In genomic region chr11:57092028-57092698, GRCh38 we compare ENCODE assay signal across 27 cellular contexts.
DNase-seq lines count a peak whose midpoint lies in the region; ATAC-seq, FAIRE-seq and TF ChIP-seq lines count a peak whose summit lies in the region.
"Had no signal": no experiment of that assay in that cellular context is flagged by ENCODE, and none has a peak within 500 bp of the region (broad histone marks: within the 10 kb centered on the region; RNA-seq: fewer than 3 reads in every experiment).

No MANE protein-coding gene starts in this region.

- peaks cover 0 to 11% (median 2%) of the 10 kb centered on the region in 4 donors for H3K27me3 ChIP-seq in liver (ENCODE audit: control insufficient read depth in 4 of 4, insufficient read depth in 4 of 4, low read length in 3 of 4)
- H3K27me3 ChIP-seq in HepG2 (ENCODE audit: control insufficient read depth in 1 of 2, insufficient read depth in 2 of 2, low read length in 2 of 2), result no peaks in the 10 kb centered on the region
- no peaks in the 10 kb centered on the region for H3K27me3 ChIP-seq in spleen (replicated peaks in 1 of 7)
- no peaks in the 10 kb centered on the region for H3K27me3 ChIP-seq in smooth muscle cell (ENCODE audit: low read depth)
- H3K27me3 ChIP-seq: BE2C, BLaER1 had no signal

- TF ChIP-seq POLR2A in HepG2 (IDR thresholded peaks at IDR 0.05; ENCODE audit: insufficient read depth in 1 of 2, low read depth in 2 of 2, low read length in 2 of 2) (no peak), spleen (IDR thresholded peaks at IDR 0.05) (no peak)

- no peaks in the 10 kb centered on the region for H3K4me1 ChIP-seq in liver (ENCODE audit: control insufficient read depth in 4 of 4, insufficient read depth in 4 of 4, low read length in 3 of 4)
- H3K4me1 ChIP-seq in HepG2 (ENCODE audit: insufficient read depth, low read length), result no peaks in the 10 kb centered on the region
- H3K4me1 ChIP-seq in spleen, result no peaks in the 10 kb centered on the region
- H3K4me1 ChIP-seq in smooth muscle cell (ENCODE audit: low read depth), result peaks cover 11% of the 10 kb centered on the region
- H3K4me1 ChIP-seq: BE2C had no signal

- 69% methylated on average over 9 of the region's 9 CpGs for WGBS in liver
- 0% methylated on average over 3 of the region's 9 CpGs for WGBS in HepG2 (ENCODE audit: low lambda C conversion rate)
- 61 to 78% (median 68%) methylated on average over 9 of the region's 9 CpGs for WGBS in spleen, 5 donors
- 93% methylated on average over 9 of the region's 9 CpGs for WGBS in smooth muscle cell (ENCODE audit: low lambda C conversion rate)

- H2AFZ ChIP-seq in HepG2 (ENCODE audit: low read length) (no peak overlapping the region), smooth muscle cell (ENCODE audit: low read depth) (no peak overlapping the region)

- no peak overlapping the region for H3K27ac ChIP-seq in liver (ENCODE audit: low read depth in 1 of 2, low read length in 2 of 2)
- H3K27ac ChIP-seq in HepG2 (ENCODE audit: extremely low read length, insufficient read depth, low read length), result no peak overlapping the region
- peak overlapping the region; percentile 6 to 84 (median 77) for H3K27ac ChIP-seq in spleen
- H3K27ac ChIP-seq in smooth muscle cell (ENCODE audit: low read depth), result no peak overlapping the region
- H3K27ac ChIP-seq: BLaER1 had no signal

- intact Hi-C loops in activated naive CD4-positive, alpha-beta T cell treated with anti-CD3 and anti-CD28 coated beads for 36 hours (cut with micrococcal nuclease), result no loop called here
- intact Hi-C loops in HepG2 (cut with micrococcal nuclease; ENCODE audit: unreplicated experiment) (no loop called here), spleen (cut with DNase I; ENCODE audit: low total_unique reads) (no loop called here)

- ATAC-seq in HepG2, result no peak
- ATAC-seq: GM12878 had no signal

- no peaks in the 10 kb centered on the region for H3K4me1 Mint-ChIP-seq in activated naive CD4-positive, alpha-beta T cell treated with anti-CD3 and anti-CD28 coated beads for 36 hours (ENCODE audit: low read depth)
- H3K4me1 Mint-ChIP-seq: CD14-positive monocyte; CD4-positive, alpha-beta memory T cell; CD4-positive, CD25-positive, alpha-beta regulatory T cell; CD8-positive, alpha-beta memory T cell had no signal

- H3K4me3 Mint-ChIP-seq in activated naive CD4-positive, alpha-beta T cell treated with anti-CD3 and anti-CD28 coated beads for 36 hours, result no peak overlapping the region
- H3K4me3 Mint-ChIP-seq: CD14-positive monocyte; CD4-positive, alpha-beta memory T cell; CD4-positive, CD25-positive, alpha-beta regulatory T cell; CD8-positive, alpha-beta memory T cell had no signal

- FAIRE-seq in HepG2 (lab: Jason Lieb, UNC), result no peak
- FAIRE-seq: A204.1, GM12878, GM12892, GM18507 had no signal

- H3K9ac ChIP-seq in liver (ENCODE audit: low read depth in 1 of 2, low read length in 2 of 2) (no peak overlapping the region), HepG2 (ENCODE audit: insufficient read depth, low read depth, low read length) (no peak overlapping the region), smooth muscle cell (ENCODE audit: low read depth) (no peak overlapping the region)
- H3K9ac ChIP-seq: BLaER1 had no signal

- no peaks in the 10 kb centered on the region for H4K20me1 ChIP-seq in HepG2 (ENCODE audit: insufficient read depth, low read length)
- H4K20me1 ChIP-seq in smooth muscle cell (ENCODE audit: low read depth), result no peaks in the 10 kb centered on the region
- H4K20me1 ChIP-seq: BLaER1 had no signal

- no peak overlapping the region for H3K4me2 ChIP-seq in HepG2 (ENCODE audit: low read depth, low read length)
- H3K4me2 ChIP-seq in smooth muscle cell, result no peak overlapping the region
- H3K4me2 ChIP-seq: BLaER1 had no signal

- H3K9me3 ChIP-seq in liver (ENCODE audit: control insufficient read depth in 4 of 4, low read length in 3 of 4) (no peaks in the 10 kb centered on the region), HepG2 (ENCODE audit: low read length) (no peaks in the 10 kb centered on the region), spleen (no peaks in the 10 kb centered on the region), smooth muscle cell (replicated peaks; ENCODE audit: low read depth) (no peaks in the 10 kb centered on the region)
- H3K9me3 ChIP-seq: BE2C, BLaER1 had no signal

- H3K27me3 Mint-ChIP-seq in activated naive CD4-positive, alpha-beta T cell treated with anti-CD3 and anti-CD28 coated beads for 36 hours (ENCODE audit: low read depth), result peaks cover 3% of the 10 kb centered on the region
- H3K27me3 Mint-ChIP-seq: CD4-positive, CD25-positive, alpha-beta regulatory T cell had no signal

- BruUV-seq in HepG2 (replicated peaks; lab: Mats Ljungman, UMichigan), result no TSS peak

- no peaks in the 10 kb centered on the region for H3K36me3 Mint-ChIP-seq in activated naive CD4-positive, alpha-beta T cell treated with anti-CD3 and anti-CD28 coated beads for 36 hours (ENCODE audit: low read depth)
- H3K36me3 Mint-ChIP-seq: CD14-positive monocyte; CD4-positive, alpha-beta memory T cell; CD4-positive, CD25-positive, alpha-beta regulatory T cell; CD8-positive, alpha-beta memory T cell had no signal

- no peak for TF ChIP-seq CTCF in liver (IDR thresholded peaks at IDR 0.05; ENCODE audit: low read depth, low read length, missing input control)
- TF ChIP-seq CTCF in HepG2 (CRISPR knock-in tag; IDR thresholded peaks at IDR 0.05), result no peak
- TF ChIP-seq CTCF in spleen (IDR thresholded peaks at IDR 0.05 in 8 of 11, conservative IDR thresholded peaks at IDR 0.05 in 3 of 11), result no peak
- no peak for TF ChIP-seq CTCF in smooth muscle cell (IDR thresholded peaks at IDR 0.05; ENCODE audit: borderline replicate concordance, insufficient read depth, poor library complexity, severe bottlenecking)

- no peaks in the 10 kb centered on the region for H3K9me3 Mint-ChIP-seq in activated naive CD4-positive, alpha-beta T cell treated with anti-CD3 and anti-CD28 coated beads for 36 hours
- H3K9me3 Mint-ChIP-seq: CD14-positive monocyte had no signal

- H3K36me3 ChIP-seq in liver (ENCODE audit: control insufficient read depth in 4 of 4, insufficient read depth in 3 of 4, low read depth in 1 of 4, low read length in 3 of 4) (no peaks in the 10 kb centered on the region), HepG2 (replicated peaks in 1 of 2; ENCODE audit: control insufficient read depth in 1 of 2, insufficient read depth in 2 of 2, low read length in 2 of 2) (no peaks in the 10 kb centered on the region), spleen (no peaks in the 10 kb centered on the region), smooth muscle cell (ENCODE audit: low read depth) (no peaks in the 10 kb centered on the region)
- H3K36me3 ChIP-seq: BE2C, BLaER1 had no signal

- CTCF ChIA-PET in activated naive CD4-positive, alpha-beta T cell treated with anti-CD3 and anti-CD28 coated beads for 36 hours (lab: Charles Lee), result no interaction called here
- CTCF ChIA-PET in HepG2 (lab: Yijun Ruan, JAX; ENCODE audit: low intra/inter-chr PET ratio, low total read pairs), result no interaction called here

- in situ Hi-C loops in HepG2 (cut with HindIII; ENCODE audit: extremely low pct_ligation_motif_present, low pct_unique_long_range_greater_than_20kb), result no loop called here

- TF ChIP-seq EP300 in HepG2 (IDR thresholded peaks at IDR 0.05; ENCODE audit: low read depth in 2 of 2, low read length in 2 of 2) (no peak), HepG2 (CRISPR knock-in tag; IDR thresholded peaks at IDR 0.05; ENCODE audit: borderline replicate concordance) (no peak)

- TF ChIP-seq RAD21 in liver (IDR thresholded peaks at IDR 0.05) (no peak), HepG2 (CRISPR knock-in tag; IDR thresholded peaks at IDR 0.05) (no peak)

- peak overlapping the region; percentile 44 for H3K27ac Mint-ChIP-seq in activated naive CD4-positive, alpha-beta T cell treated with anti-CD3 and anti-CD28 coated beads for 36 hours
- H3K27ac Mint-ChIP-seq: CD14-positive monocyte; CD8-positive, alpha-beta memory T cell had no signal

- POLR2A ChIA-PET in HepG2 (lab: Yijun Ruan, JAX), result no interaction called here

- H3K4me3 ChIP-seq in liver (ENCODE audit: low read depth in 1 of 3, low read length in 3 of 3) (no peak overlapping the region), HepG2 (replicated peaks in 1 of 3; ENCODE audit: insufficient read depth in 1 of 3, low read depth in 2 of 3, low read length in 3 of 3) (no peak overlapping the region), spleen (peak overlapping the region in 7 of 8 donors; percentile 26 to 59 (median 31)), smooth muscle cell (no peak overlapping the region)
- H3K4me3 ChIP-seq: BLaER1, GM12878 had no signal

- DNase-seq in activated naive CD4-positive, alpha-beta T cell treated with anti-CD3 and anti-CD28 coated beads for 36 hours, result no peak
- DNase-seq in activated naive CD4-positive, alpha-beta T cell treated with Interleukin-2 at 50 U/mL for 16 hours, result no peak
- DNase-seq in HepG2 (ENCODE audit: low spot score) (no peak), spleen (peak; percentile 78), smooth muscle cell (lab: John Stamatoyannopoulos, UW; ENCODE audit: unreplicated experiment) (no peak)
- DNase-seq: 8988T; ACHN; BE2C; C1 segment of cervical spinal cord; CD4-positive, alpha-beta memory T cell; CD4-positive, CD25-positive, alpha-beta regulatory T cell; CD8-positive, alpha-beta memory T cell; COR-L47; DMS 273 treated with DMSO at 0.1 percent for 48 hours; DMS153; DMS53; DMS79; DND-41; EL; GDM1 had no signal

- no peaks in the 10 kb centered on the region for H3K79me2 ChIP-seq in HepG2 (ENCODE audit: insufficient read depth, low read length)
- no peaks in the 10 kb centered on the region for H3K79me2 ChIP-seq in smooth muscle cell (ENCODE audit: low read depth)

- peaks cover 25% of the 10 kb centered on the region for H3F3A ChIP-seq in smooth muscle cell (ENCODE audit: low read depth)

TF ChIP-seq in liver, 16 proteins besides CTCF, POLR2A, EP300 and RAD21:
- peak; percentile 94 for TF ChIP-seq NR2F2 (IDR thresholded peaks at IDR 0.05)
- no peak for TF ChIP-seq YY1 (IDR thresholded peaks at IDR 0.05)
- no peak for TF ChIP-seq MAX (IDR thresholded peaks at IDR 0.05)
- no peak for TF ChIP-seq HNF4A (conservative IDR thresholded peaks at IDR 0.05)
- no peak for TF ChIP-seq FOXA1 (IDR thresholded peaks at IDR 0.05)
- TF ChIP-seq HNF4G (IDR thresholded peaks at IDR 0.05), result no peak

TF ChIP-seq in HepG2, 621 proteins besides CTCF, POLR2A, EP300 and RAD21 (continues in another document):
- no peak for TF ChIP-seq ZNF749 (CRISPR knock-in tag; IDR thresholded peaks at IDR 0.05; ENCODE audit: borderline replicate concordance)
- TF ChIP-seq ISL2 (CRISPR knock-in tag; IDR thresholded peaks at IDR 0.05), result no peak

Comparison
In these comparisons a context has a peak if more than half of its experiments do, and no peak if none do; other contexts are left out.
1. H3K27ac ChIP-seq: peak in spleen (8 of 8); none in liver (0 of 2), HepG2 (single experiment) and smooth muscle cell (single experiment).
2. H3K4me3 ChIP-seq: peak in spleen (7 of 8); none in liver (0 of 3), HepG2 (0 of 3) and smooth muscle cell (single experiment).